Comparison of ENCODE assay signal across 8 cellular contexts in genomic region chr6:2988426-2989331, GRCh38. TPM values are rescaled to one million over a fixed set of nuclear protein-coding genes. Genes with fewer than 3 reads are reported as not detected.
A peak's percentile ranks its signal among the peaks of the same experiment; 100 is the strongest.
DNase-seq lines count a peak whose midpoint lies in the region; ATAC-seq, FAIRE-seq and TF ChIP-seq lines count a peak whose summit lies in the region.

No MANE protein-coding gene starts in this region.

- H3K4me3 Mint-ChIP-seq in CD4-positive, alpha-beta memory T cell: peak overlapping the region; percentile 92 to 98 (median 98)

- no peak overlapping the region for H3K14ac ChIP-seq in H1 (ENCODE audit: insufficient read length)

- H3K9me3 Mint-ChIP-seq in CD4-positive, alpha-beta memory T cell: no peaks in the 10 kb centered on the region

- H2AK5ac ChIP-seq in H1 (ENCODE audit: low read depth, low read length): peak overlapping the region; percentile 92

- TF ChIP-seq POLR2A in H1 (IDR thresholded peaks at IDR 0.05; ENCODE audit: control extremely low read depth in 1 of 2, low read depth in 2 of 2, low read length in 2 of 2): peak; percentile 68 to 94

- H4K5ac ChIP-seq in H1 (ENCODE audit: insufficient read length, low read depth, low read length): peak overlapping the region; percentile 84

- H2AFZ ChIP-seq in H1 (ENCODE audit: low read length): no peak overlapping the region

- H3K56ac ChIP-seq in H1 (replicated peaks; ENCODE audit: insufficient read length, low read depth, low read length): peak overlapping the region; percentile 93

- peaks cover 4% of the 10 kb centered on the region for H3K23me2 ChIP-seq in H1 (ENCODE audit: low read depth, low read length)

- peak overlapping the region; percentile 60 for H2BK120ac ChIP-seq in H1 (replicated peaks; ENCODE audit: low read depth, low read length)

- no peak overlapping the region for H3K23ac ChIP-seq in H1 (ENCODE audit: insufficient read length)

- 1% methylated on average over 58 of the region's 64 CpGs; no CpG with 5 or more reads in 1 of the 2 experiments for WGBS in H1 (ENCODE audit: extremely low coverage in 1 of 2, insufficient coverage in 1 of 2, insufficient read length in 1 of 2, insufficient replicate concordance in 2 of 2, low coverage in 1 of 2, low lambda C conversion rate in 2 of 2, missing lambda C conversion rate in 1 of 2), 2 experiments

- peak overlapping the region; percentile 93 for H3K4ac ChIP-seq in H1 (replicated peaks; ENCODE audit: insufficient read length, low read depth, low read length)

- H2BK20ac ChIP-seq in H1 (ENCODE audit: low read length): peak overlapping the region; percentile 76; the same call in 1 of the 2 replicates

- TF ChIP-seq EP300 in H1 (IDR thresholded peaks at IDR 0.05; ENCODE audit: borderline replicate concordance in 1 of 2, low read depth in 2 of 2, low read length in 2 of 2): peak in 1 of 2 experiments; percentile 2; a peak in 1 of 3 replicates

- CTCF ChIA-PET in CD4-positive, alpha-beta memory T cell (lab: Charles Lee; ENCODE audit: partially characterized antibody): interaction anchor here (0.8 to 8.3 kb wide), 28 partner anchors 9 to 1465 kb away, joined by 3 to 108 read pairs (median 4); partner anchors contain the start of genes NQO2, RIPK1, SERPINB1 and SERPINB9
- CTCF ChIA-PET in H1 (lab: Charles Lee; ENCODE audit: partially characterized antibody): interaction anchor here (0.8 to 7.3 kb wide), 33 partner anchors 9 to 238 kb away, joined by 3 to 142 read pairs (median 4); partner anchors contain the start of genes MYLK4, RIPK1 and SERPINB6

- DNase-seq in CD4-positive, alpha-beta memory T cell: peak; percentile 76 to 78 (median 77)
- DNase-seq in HL-60 (ENCODE audit: low read depth in 1 of 2, low spot score in 1 of 2) (peak; percentile 75 to 82), NCI-H82 treated with DMSO at 0.1 percent for 48 hours (lab: John Stamatoyannopoulos, UW; ENCODE audit: unreplicated experiment) (peak; percentile 66), H1 (ENCODE audit: low read depth in 1 of 2, low spot score in 2 of 2) (peak; percentile 84 to 92), mesenteric fat pad (ENCODE audit: low spot score) (peak; percentile 96)
- peak; percentile 58 to 66 (median 64) for DNase-seq in activated CD8-positive, alpha-beta memory T cell treated with anti-CD3 and anti-CD28 coated beads for 48 hours (ENCODE audit: low read depth in 2 of 3, low spot score in 2 of 3)
- DNase-seq in stimulated activated CD8-positive, alpha-beta memory T cell treated with anti-CD3 and anti-CD28 coated beads, Interleukin-15, amount 100 ng/mL, for 1 hour (ENCODE audit: low read depth): peak; percentile 55

- H3K4me1 Mint-ChIP-seq in CD4-positive, alpha-beta memory T cell: peaks cover 19 to 37% (median 27%) of the 10 kb centered on the region in 4 donors

- H3K36me3 ChIP-seq in CD4-positive, alpha-beta memory T cell (ENCODE audit: insufficient read depth, low read length): no peaks in the 10 kb centered on the region
- no peaks in the 10 kb centered on the region for H3K36me3 ChIP-seq in H1 (ENCODE audit: control insufficient read depth in 2 of 4, insufficient read depth in 4 of 4, low read length in 3 of 4)

- ATAC-seq in GM19455 (IDR thresholded peaks at IDR 0.05; ENCODE audit: unreplicated experiment): peak; percentile 74

- H3K79me1 ChIP-seq in H1 (ENCODE audit: low read depth, low read length): no peaks in the 10 kb centered on the region

- peak overlapping the region; percentile 93 for H2BK12ac ChIP-seq in H1 (ENCODE audit: low read depth, low read length)

- no peaks in the 10 kb centered on the region for H3K9me3 ChIP-seq in CD4-positive, alpha-beta memory T cell (ENCODE audit: control insufficient read depth in 1 of 2, low read length in 2 of 2)
- no peaks in the 10 kb centered on the region for H3K9me3 ChIP-seq in H1 (ENCODE audit: insufficient read depth in 2 of 2, low read depth in 1 of 2, low read length in 1 of 2)

- peaks cover 0 to 10% of the 10 kb centered on the region in 2 donors for H3K36me3 Mint-ChIP-seq in CD4-positive, alpha-beta memory T cell

- peak overlapping the region; percentile 100 for H3K18ac ChIP-seq in H1 (ENCODE audit: extremely low read depth, low read length)

- H3K27me3 ChIP-seq in CD4-positive, alpha-beta memory T cell (ENCODE audit: insufficient read depth, low read length): no peaks in the 10 kb centered on the region
- H3K27me3 ChIP-seq in HL-60 (ENCODE audit: insufficient read depth, poor library complexity, severe bottlenecking) (no peaks in the 10 kb centered on the region), H1 (replicated peaks in 1 of 4; ENCODE audit: control insufficient read depth in 3 of 4, extremely low read depth in 1 of 4, insufficient read depth in 3 of 4, low read length in 3 of 4) (no peaks in the 10 kb centered on the region)

- no peaks in the 10 kb centered on the region for H3K79me2 ChIP-seq in H1 (ENCODE audit: control insufficient read depth in 1 of 2, insufficient read depth in 2 of 2, low read length in 2 of 2)

- peak overlapping the region; percentile 99 to 100 (median 100) for H3K27ac Mint-ChIP-seq in CD4-positive, alpha-beta memory T cell

- peak overlapping the region in 3 of 4 experiments; percentile 96 to 98 (median 96); a peak in 6 of 7 replicates for H3K9ac ChIP-seq in H1 (replicated peaks in 1 of 4; ENCODE audit: extremely low read depth in 1 of 4, low read depth in 3 of 4, low read length in 3 of 4)

- peak overlapping the region; percentile 94 for H4K91ac ChIP-seq in H1 (replicated peaks; ENCODE audit: insufficient read length, low read length)

- H4K8ac ChIP-seq in H1 (ENCODE audit: extremely low read depth, insufficient read depth, low read length): peak overlapping the region; percentile 90

- H3K27me3 Mint-ChIP-seq in CD4-positive, alpha-beta memory T cell: no peaks in the 10 kb centered on the region

- FAIRE-seq in H1 (lab: Jason Lieb, UNC): no peak

- intact Hi-C loops in CD4-positive, alpha-beta memory T cell (cut with micrococcal nuclease): loop anchor here (1.0 to 5.0 kb wide), 12 partner anchors 11 to 1149 kb away; partner anchors contain the start of genes BPHL, ECI2, FAM50B and NQO2

- peaks cover 26% of the 10 kb centered on the region for H3K4me1 ChIP-seq in CD4-positive, alpha-beta memory T cell (ENCODE audit: insufficient read depth, low read length)
- peaks cover 8 to 26% (median 16%) of the 10 kb centered on the region in 4 experiments for H3K4me1 ChIP-seq in H1 (replicated peaks in 1 of 4; ENCODE audit: control insufficient read depth in 3 of 4, insufficient read depth in 4 of 4, low read length in 3 of 4)

- H3K27ac ChIP-seq in CD4-positive, alpha-beta memory T cell (ENCODE audit: low read depth, low read length): peak overlapping the region; percentile 92
- H3K27ac ChIP-seq in HL-60 (replicated peaks): peak overlapping the region; percentile 95
- H3K27ac ChIP-seq in H1 (ENCODE audit: low read depth, low read length): peak overlapping the region; percentile 99

- peak overlapping the region; percentile 99 for H2BK15ac ChIP-seq in H1 (ENCODE audit: low read length)

- TF ChIP-seq CTCF in HL-60 (IDR thresholded peaks at IDR 0.05; ENCODE audit: insufficient read depth, low read length): peak; percentile 33
- peak; percentile 80 to 87 (median 82) for TF ChIP-seq CTCF in H1 (IDR thresholded peaks at IDR 0.05; ENCODE audit: control extremely low read depth in 1 of 3, insufficient read depth in 1 of 3, low read depth in 1 of 3, low read length in 3 of 3)

- H3K4me3 ChIP-seq in CD4-positive, alpha-beta memory T cell (ENCODE audit: low read length in 2 of 2): peak overlapping the region; percentile 52 to 66
- H3K4me3 ChIP-seq in HL-60 (replicated peaks; ENCODE audit: insufficient read depth, low read length) (peak overlapping the region; percentile 94), H1 (ENCODE audit: extremely low read depth in 1 of 4, insufficient read depth in 2 of 4, low read depth in 3 of 4, low read length in 4 of 4) (peak overlapping the region; percentile 52 to 70 (median 62))

- peak overlapping the region; percentile 79 to 88 for H3K4me2 ChIP-seq in H1 (ENCODE audit: insufficient read depth in 1 of 2, low read depth in 2 of 2, low read length in 2 of 2)

- POLR2A ChIA-PET in CD4-positive, alpha-beta memory T cell (lab: Charles Lee; ENCODE audit: partially characterized antibody): interaction anchor here (0.6 to 8.5 kb wide), 44 partner anchors 9 to 1033 kb away, joined by 3 to 248 read pairs (median 9); partner anchors contain the start of genes BPHL, NQO2, PSMG4 and RIPK1
- POLR2A ChIA-PET in H1 (lab: Charles Lee; ENCODE audit: partially characterized antibody): interaction anchor here (0.6 to 5.0 kb wide), 23 partner anchors 9 to 223 kb away, joined by 3 to 47 read pairs (median 4); partner anchors contain the start of genes NQO2, RIPK1, SERPINB1 and SERPINB6

- peak overlapping the region; percentile 96 for H2BK5ac ChIP-seq in H1 (ENCODE audit: low read depth, low read length)

- peak; percentile 65 to 85 for TF ChIP-seq RAD21 in H1 (IDR thresholded peaks at IDR 0.05 in 1 of 2, conservative IDR thresholded peaks at IDR 0.05 in 1 of 2; ENCODE audit: low read depth in 2 of 2, low read length in 2 of 2)

- no peaks in the 10 kb centered on the region for H4K20me1 ChIP-seq in H1 (replicated peaks in 1 of 2; ENCODE audit: control insufficient read depth in 1 of 2, insufficient read depth in 2 of 2, low read length in 2 of 2)

RNA-seq across cellular contexts. Expression of gene NQO2, which starts 11.0 kb away (rescaled TPM):
- 10 to 100 TPM; 34.2 to 36.6 TPM for total RNA-seq in CD4-positive, alpha-beta memory T cell
- polyA plus RNA-seq in CD4-positive, alpha-beta memory T cell: 10 to 100 TPM; 49.1 to 53.1 TPM
- 126 and 135 TPM in 2 replicates for total RNA-seq in H1 (2021; fragmentation: NEBNext Ultra II Directional; extraction: Animal tissue kit (Norgen Biotek cat#: 25700))
- 135 and 168 TPM in 2 replicates for polyA plus RNA-seq in H1 (2011; rRNA removed)
- polyA plus RNA-seq in H1 (2011; cell fraction: cytosol; rRNA removed): 159 TPM
- polyA plus RNA-seq in H1 (2011; cell fraction: nucleus; rRNA removed): 86.7 TPM
- 137 to 177 TPM (median 167 TPM) in 4 replicates for polyA plus RNA-seq in H1 (2012, experiment 1 of 2)
- polyA plus RNA-seq in H1 (2012, experiment 2 of 2): 169 TPM
- 90.2 TPM for polyA plus RNA-seq in H1 (2013, experiment 1 of 2)
- polyA plus RNA-seq in H1 (2013, experiment 2 of 2): 97.3 TPM
- 98.2 and 115 TPM in 2 replicates for polyA minus RNA-seq in H1 (2011; rRNA and poly(A)+ RNA removed)
- polyA minus RNA-seq in H1 (2011; cell fraction: cytosol; rRNA and poly(A)+ RNA removed): 83.5 TPM
- 27.6 TPM for polyA minus RNA-seq in H1 (2011; cell fraction: nucleus; rRNA and poly(A)+ RNA removed)
- total RNA-seq in mesenteric fat pad: 54.4 TPM

RNA-seq across cellular contexts. Expression of gene SERPINB6, which starts 17.3 kb away (rescaled TPM):
- 10 to 100 TPM; 41.2 to 41.9 TPM for total RNA-seq in CD4-positive, alpha-beta memory T cell
- polyA plus RNA-seq in CD4-positive, alpha-beta memory T cell: 10 to 100 TPM; 47.1 to 58.0 TPM
- 29.4 and 31.2 TPM in 2 replicates for total RNA-seq in H1 (2021; fragmentation: NEBNext Ultra II Directional; extraction: Animal tissue kit (Norgen Biotek cat#: 25700))
- polyA plus RNA-seq in H1 (2011; rRNA removed): 27.2 and 29.5 TPM in 2 replicates
- 32.8 TPM for polyA plus RNA-seq in H1 (2011; cell fraction: cytosol; rRNA removed)
- polyA plus RNA-seq in H1 (2011; cell fraction: nucleus; rRNA removed): 24.9 TPM
- 27.7 to 33.6 TPM (median 29.1 TPM) in 4 replicates for polyA plus RNA-seq in H1 (2012, experiment 1 of 2)
- polyA plus RNA-seq in H1 (2012, experiment 2 of 2): 22.1 TPM
- 31.5 TPM for polyA plus RNA-seq in H1 (2013, experiment 1 of 2)
- 31.6 TPM for polyA plus RNA-seq in H1 (2013, experiment 2 of 2)
- polyA minus RNA-seq in H1 (2011; rRNA and poly(A)+ RNA removed): 13.3 and 15.1 TPM in 2 replicates
- polyA minus RNA-seq in H1 (2011; cell fraction: cytosol; rRNA and poly(A)+ RNA removed): 12.4 TPM
- polyA minus RNA-seq in H1 (2011; cell fraction: nucleus; rRNA and poly(A)+ RNA removed): 9.6 TPM
- 127 TPM for total RNA-seq in mesenteric fat pad

Comparison
In these comparisons a context has a peak if more than half of its experiments do, and no peak if none do; other contexts are left out.
1. Peak in every context shown above with its lines: DNase-seq, ATAC-seq, H3K4me3 ChIP-seq and H3K27ac ChIP-seq.